ENCODE assay signal across 8 cellular contexts in the genomic region with DNA sequence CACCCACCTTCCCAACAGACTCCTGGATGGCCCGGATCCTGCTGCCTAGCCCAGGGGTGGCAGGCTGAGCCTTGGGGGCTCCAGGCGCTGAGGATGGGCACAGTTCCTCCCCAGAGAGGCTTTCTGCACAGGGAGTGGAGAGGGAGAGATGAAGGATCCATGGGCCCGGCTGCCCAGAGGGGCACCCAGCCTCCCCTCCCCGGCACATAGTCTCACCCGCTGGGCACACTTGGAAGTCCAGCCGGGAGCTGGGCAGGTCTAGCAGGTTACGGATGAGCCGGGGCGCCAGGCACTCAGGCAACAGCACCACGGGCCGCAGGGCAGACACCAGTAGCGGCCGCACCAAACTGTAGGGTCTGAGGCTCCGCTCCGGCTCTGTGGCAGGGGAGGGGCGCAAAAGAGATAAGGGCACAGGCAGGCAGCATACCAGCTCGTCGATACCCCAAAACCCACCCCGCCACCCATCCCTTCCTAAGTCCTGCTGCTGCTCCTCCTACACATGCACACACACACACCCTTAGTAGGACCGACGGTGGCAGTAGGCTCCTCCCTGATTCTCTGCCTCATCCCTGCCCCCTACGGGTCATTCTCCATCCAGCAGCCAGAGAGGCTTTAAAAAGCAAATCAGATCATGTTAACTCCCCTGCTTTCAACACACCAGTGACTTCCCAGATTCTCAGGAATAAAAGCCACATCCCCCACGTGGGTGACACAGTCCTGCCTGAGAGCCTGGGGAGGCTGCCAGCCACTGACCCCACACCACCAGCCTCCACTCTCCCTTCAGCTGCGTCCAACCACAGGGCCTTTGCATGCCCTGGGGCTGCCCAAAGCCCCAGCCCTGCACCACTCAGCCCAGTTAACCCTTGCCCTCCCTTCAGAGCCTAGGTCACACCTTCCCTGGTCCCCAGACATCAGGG. TPM values are rescaled to one million over a fixed set of nuclear protein-coding genes. Genes with fewer than 3 reads are reported as not detected.
A peak's percentile ranks its signal among the peaks of the same experiment; 100 is the strongest.
DNase-seq lines count a peak whose midpoint lies in the region; ATAC-seq and TF ChIP-seq lines count a peak whose summit lies in the region.

No MANE protein-coding gene starts in this region.

- H3K36me3 ChIP-seq in KMS-11 (ENCODE audit: insufficient read depth) (no peaks in the 10 kb centered on the region), endodermal cell (ENCODE audit: control insufficient read depth, insufficient read depth, low read length) (no peaks in the 10 kb centered on the region)

- H3K79me2 ChIP-seq in KMS-11 (ENCODE audit: insufficient read depth, low read depth), result no peaks in the 10 kb centered on the region

- peak; percentile 62 for TF ChIP-seq CTCF in KMS-11 (conservative IDR thresholded peaks at IDR 0.05; ENCODE audit: low read depth, low read length)
- TF ChIP-seq CTCF in endodermal cell (conservative IDR thresholded peaks at IDR 0.05), result peak; percentile 75
- peak; percentile 39 for TF ChIP-seq CTCF in progenitor cell of endocrine pancreas (IDR thresholded peaks at IDR 0.05; ENCODE audit: unreplicated experiment)

- no peaks in the 10 kb centered on the region for H3K9me3 ChIP-seq in endodermal cell (ENCODE audit: control insufficient read depth, low read length)

- peak; percentile 14 for DNase-seq in DMS114 treated with DMSO at 0.1 percent for 48 hours (lab: John Stamatoyannopoulos, UW; ENCODE audit: unreplicated experiment)
- DNase-seq in activated CD4-positive, alpha-beta T cell treated with anti-CD3 and anti-CD28 coated beads for 24 hours (ENCODE audit: low read depth in 2 of 2), result peak; percentile 30 to 38
- peak; percentile 91 for DNase-seq in endodermal cell
- no peak for DNase-seq in progenitor cell of endocrine pancreas (ENCODE audit: low spot score, unreplicated experiment)
- DNase-seq in NCI-H146 (lab: John Stamatoyannopoulos, UW), result no peak
- no peak for DNase-seq in hippocampal formation (lab: John Stamatoyannopoulos, UW)

- no peaks in the 10 kb centered on the region for H3K4me1 ChIP-seq in KMS-11 (ENCODE audit: low read depth, poor library complexity, severe bottlenecking)
- peaks cover 4% of the 10 kb centered on the region for H3K4me1 ChIP-seq in endodermal cell (ENCODE audit: control insufficient read depth, insufficient read depth, low read length)

- no peak for ATAC-seq in HG03520 (IDR thresholded peaks at IDR 0.05; ENCODE audit: unreplicated experiment)

- H2AFZ ChIP-seq in KMS-11 (ENCODE audit: low read depth), result no peak overlapping the region

- H3K27ac Mint-ChIP-seq in endodermal cell, result peak overlapping the region; percentile 52
- H3K27ac Mint-ChIP-seq in progenitor cell of endocrine pancreas, result no peak overlapping the region

- no peaks in the 10 kb centered on the region for H4K20me1 ChIP-seq in KMS-11 (ENCODE audit: insufficient read depth)

- H3K4me3 Mint-ChIP-seq in endodermal cell (no peak overlapping the region), progenitor cell of endocrine pancreas (ENCODE audit: low read depth) (no peak overlapping the region)

- H3K4me3 ChIP-seq in KMS-11 (IDR thresholded peaks at IDR 0.05; ENCODE audit: insufficient read depth, low read depth, low read length), result no peak overlapping the region
- H3K4me3 ChIP-seq in endodermal cell (ENCODE audit: low read length), result no peak overlapping the region

- peaks cover 11% of the 10 kb centered on the region for H3K4me1 Mint-ChIP-seq in endodermal cell
- H3K4me1 Mint-ChIP-seq in progenitor cell of endocrine pancreas (ENCODE audit: low read depth), result peaks cover 9% of the 10 kb centered on the region

- H3K4me2 ChIP-seq in KMS-11, result no peak overlapping the region

- H3K27me3 Mint-ChIP-seq in endodermal cell (ENCODE audit: insufficient read depth) (no peaks in the 10 kb centered on the region), progenitor cell of endocrine pancreas (no peaks in the 10 kb centered on the region)

- 77 to 79% methylated on average over 16 to 23 of the region's 24 CpGs for WGBS in endodermal cell (ENCODE audit: insufficient coverage in 1 of 2, insufficient read length in 1 of 2), 2 experiments

- H3K9ac ChIP-seq in KMS-11 (no peak overlapping the region), endodermal cell (ENCODE audit: extremely low read depth, low read length, poor library complexity, severe bottlenecking) (no peak overlapping the region)

- peaks cover 5% of the 10 kb centered on the region; the same call in 1 of the 2 replicates for H3K27me3 ChIP-seq in KMS-11 (ENCODE audit: insufficient read depth, low read depth)
- H3K27me3 ChIP-seq in endodermal cell (ENCODE audit: control insufficient read depth, insufficient read depth, low read length, poor library complexity, severe bottlenecking), result no peaks in the 10 kb centered on the region

- H3K27ac ChIP-seq in KMS-11 (no peak overlapping the region), endodermal cell (ENCODE audit: low read depth, low read length) (no peak overlapping the region)

- H3K36me3 Mint-ChIP-seq in endodermal cell (ENCODE audit: low read depth) (peaks cover 35% of the 10 kb centered on the region), progenitor cell of endocrine pancreas (ENCODE audit: insufficient read depth) (peaks cover 35% of the 10 kb centered on the region)

- H3K9me3 Mint-ChIP-seq in endodermal cell, result no peaks in the 10 kb centered on the region
- no peaks in the 10 kb centered on the region for H3K9me3 Mint-ChIP-seq in progenitor cell of endocrine pancreas (ENCODE audit: low read depth)

RNA-seq across cellular contexts. Expression of a gene that starts 6.5 kb away (rescaled TPM):
- 1 to 10 TPM; 1.9 to 6.6 TPM for total RNA-seq in endodermal cell
- polyA plus RNA-seq in endodermal cell (2013, experiment 1 of 2), result 25.3 TPM
- polyA plus RNA-seq in endodermal cell (2013, experiment 2 of 2), result 22.9 TPM
- 3.2 and 5.9 TPM in 2 replicates for total RNA-seq in progenitor cell of endocrine pancreas

RNA-seq across cellular contexts. Expression of a gene that starts 26.5 kb away (rescaled TPM):
- total RNA-seq in endodermal cell (10 to 100 TPM; 20.3 to 24.4 TPM), progenitor cell of endocrine pancreas (44.1 and 46.7 TPM in 2 replicates)
- polyA plus RNA-seq in endodermal cell (2013, experiment 1 of 2), result 4.8 TPM
- polyA plus RNA-seq in endodermal cell (2013, experiment 2 of 2), result 6.1 TPM

Comparison
In these comparisons a context has a peak if more than half of its experiments do, and no peak if none do; other contexts are left out.
1. DNase-seq: peak in DMS114 treated with DMSO at 0.1 percent for 48 hours (single experiment), activated CD4-positive, alpha-beta T cell treated with anti-CD3 and anti-CD28 coated beads for 24 hours (2 of 2) and endodermal cell (single experiment); none in progenitor cell of endocrine pancreas (single experiment), NCI-H146 (single experiment) and hippocampal formation (0 of 2).
2. Peak in every context shown above with its lines, with median percentiles within 50 percentile points of each other: CTCF ChIP-seq.